In genomic region chr12:56189336-56189917, GRCh38 we compare ENCODE assay signal across 1 cellular context.
TF ChIP-seq lines count a peak whose summit lies in the region.

Gene SMARCC2, minus strand, starts transcription at chr12:56189483. Its CDS starts 22 bp downstream, at chr12:56189461.

TF ChIP-seq in HepG2, 621 proteins besides CTCF, POLR2A, EP300 and RAD21 (continued from another document and continues in another):
- TF ChIP-seq TAF15 (IDR thresholded peaks at IDR 0.05; ENCODE audit: low read depth, low read length, poor library complexity, severe bottlenecking) (no peak), MTF2 (CRISPR knock-in tag; IDR thresholded peaks at IDR 0.05; ENCODE audit: borderline replicate concordance) (no peak), ZNF354B (CRISPR knock-in tag; IDR thresholded peaks at IDR 0.05) (no peak), JUNB (CRISPR knock-in tag; IDR thresholded peaks at IDR 0.05; ENCODE audit: borderline replicate concordance) (no peak), NFKBIZ (CRISPR knock-in tag; IDR thresholded peaks at IDR 0.05) (no peak), TFDP2 (CRISPR knock-in tag; IDR thresholded peaks at IDR 0.05) (0 out of 2 replicates have a peak, but pooled peaks have one; percentile 10), NFIC (IDR thresholded peaks at IDR 0.05; ENCODE audit: low read length) (no peak), ZBTB43 (CRISPR knock-in tag; conservative IDR thresholded peaks at IDR 0.05) (no peak), ZSCAN30 (CRISPR knock-in tag; IDR thresholded peaks at IDR 0.05) (no peak), SALL2 (CRISPR knock-in tag; IDR thresholded peaks at IDR 0.05) (no peak; the same call in 1 of the 2 replicates), ZNF646 (CRISPR knock-in tag; IDR thresholded peaks at IDR 0.05) (no peak), CENPT (CRISPR knock-in tag; IDR thresholded peaks at IDR 0.05; ENCODE audit: low read depth) (no peak), HNF1A (IDR thresholded peaks at IDR 0.05; ENCODE audit: low read depth) (no peak), HNF1A (CRISPR knock-in tag; IDR thresholded peaks at IDR 0.05; ENCODE audit: borderline replicate concordance) (no peak), FOXP4 (CRISPR knock-in tag; IDR thresholded peaks at IDR 0.05) (no peak), MLX (CRISPR knock-in tag; IDR thresholded peaks at IDR 0.05) (no peak), BCLAF1 (IDR thresholded peaks at IDR 0.05) (no peak), HDAC6 (IDR thresholded peaks at IDR 0.05; ENCODE audit: low read depth, low read length) (no peak), ZBTB7B (CRISPR knock-in tag; IDR thresholded peaks at IDR 0.05) (no peak), LBX2 (CRISPR knock-in tag; IDR thresholded peaks at IDR 0.05; ENCODE audit: borderline replicate concordance) (no peak), ZNF552 (CRISPR knock-in tag; IDR thresholded peaks at IDR 0.05; ENCODE audit: borderline replicate concordance) (no peak), SP2 (CRISPR knock-in tag; IDR thresholded peaks at IDR 0.05) (no peak), ZNF20 (CRISPR knock-in tag; IDR thresholded peaks at IDR 0.05) (no peak), ISL2 (CRISPR knock-in tag; IDR thresholded peaks at IDR 0.05) (no peak), ZNF431 (CRISPR knock-in tag; IDR thresholded peaks at IDR 0.05; ENCODE audit: borderline replicate concordance, low read depth) (no peak), ZNF878 (CRISPR knock-in tag; IDR thresholded peaks at IDR 0.05) (no peak), ZFP41 (CRISPR knock-in tag; IDR thresholded peaks at IDR 0.05; ENCODE audit: borderline replicate concordance) (no peak), ZNF230 (CRISPR knock-in tag; IDR thresholded peaks at IDR 0.05) (no peak), NFKB2 (CRISPR knock-in tag; IDR thresholded peaks at IDR 0.05; ENCODE audit: borderline replicate concordance) (no peak), RARA (CRISPR knock-in tag; IDR thresholded peaks at IDR 0.05) (no peak), E2F2 (CRISPR knock-in tag; IDR thresholded peaks at IDR 0.05; ENCODE audit: borderline replicate concordance) (no peak), ONECUT2 (CRISPR knock-in tag; IDR thresholded peaks at IDR 0.05) (no peak), PAX8 (CRISPR knock-in tag; IDR thresholded peaks at IDR 0.05; ENCODE audit: borderline replicate concordance) (no peak), ZNF513 (CRISPR knock-in tag; conservative IDR thresholded peaks at IDR 0.05) (no peak), RBFOX2 (IDR thresholded peaks at IDR 0.05; ENCODE audit: low read depth, low read length) (peak; percentile 69), NFE2L1 (CRISPR knock-in tag; IDR thresholded peaks at IDR 0.05; ENCODE audit: borderline replicate concordance) (no peak), ZNF205 (CRISPR knock-in tag; IDR thresholded peaks at IDR 0.05) (no peak), IRF2 (CRISPR knock-in tag; IDR thresholded peaks at IDR 0.05) (0 out of 2 replicates have a peak, but pooled peaks have one; percentile 18), ZNF777 (CRISPR knock-in tag; IDR thresholded peaks at IDR 0.05) (peak; percentile 11), ATF7-NPFF (CRISPR knock-in tag; IDR thresholded peaks at IDR 0.05; ENCODE audit: low read depth) (no peak)
